In genomic region chr6:150492507-150492906, GRCh38 we compare ENCODE assay signal across 17 cellular contexts.
A peak's percentile ranks its signal among the peaks of the same experiment; 100 is the strongest.
DNase-seq lines count a peak whose midpoint lies in the region; ATAC-seq, FAIRE-seq and TF ChIP-seq lines count a peak whose summit lies in the region.
"Had no signal": no experiment of that assay in that cellular context is flagged by ENCODE, and none has a peak within 500 bp of the region (broad histone marks: within the 10 kb centered on the region; RNA-seq: fewer than 3 reads in every experiment).

No MANE protein-coding gene starts in this region.

- POLR2A ChIA-PET in activated CD4-positive, alpha-beta T cell treated with anti-CD3 and anti-CD28 coated beads for 36 hours (lab: Charles Lee): no interaction called here

- peaks cover 2% of the 10 kb centered on the region for H3K36me3 Mint-ChIP-seq in activated CD4-positive, alpha-beta T cell treated with anti-CD3 and anti-CD28 coated beads for 36 hours (ENCODE audit: low read depth)
- H3K36me3 Mint-ChIP-seq in activated T-cell treated with anti-CD3 and anti-CD28 coated beads, Interleukin-2, amount 50 U/mL, for 72 hours (ENCODE audit: insufficient read depth in 2 of 2): peaks cover 10% of the 10 kb centered on the region in 2 donors
- H3K36me3 Mint-ChIP-seq: natural killer cell treated with Interleukin-12 subunit alpha and Interleukin-12 subunit beta and Interleukin-15 and Interleukin-18, amount 100 ng/mL, for 72 hours had no signal

- peak overlapping the region; percentile 19 for H3K27ac Mint-ChIP-seq in activated CD4-positive, alpha-beta T cell treated with anti-CD3 and anti-CD28 coated beads for 36 hours
- no peak overlapping the region for H3K27ac Mint-ChIP-seq in activated T-cell treated with anti-CD3 and anti-CD28 coated beads, Interleukin-2, amount 50 U/mL, for 72 hours
- H3K27ac Mint-ChIP-seq: natural killer cell treated with Interleukin-12 subunit alpha and Interleukin-12 subunit beta and Interleukin-15 and Interleukin-18, amount 100 ng/mL, for 72 hours had no signal

- CTCF ChIA-PET in activated CD4-positive, alpha-beta T cell treated with anti-CD3 and anti-CD28 coated beads for 36 hours (lab: Charles Lee): interaction anchor here (0.7 kb wide), 1 partner anchor 81 kb away, joined by 3 read pairs; no protein-coding TSS in a partner anchor

- intact Hi-C loops in activated CD4-positive, alpha-beta T cell treated with anti-CD3 and anti-CD28 coated beads for 36 hours (cut with DNase I, micrococcal nuclease): loop anchor here in 1 of 2 experiments (5.0 kb wide), 1 partner anchor 75 kb away; no protein-coding TSS in a partner anchor

- ATAC-seq in activated CD4-positive, alpha-beta T cell treated with anti-CD3 and anti-CD28 coated beads for 36 hours: no peak
- no peak for ATAC-seq in activated T-cell treated with anti-CD3 and anti-CD28 coated beads, Interleukin-2, amount 50 U/mL, for 72 hours (replicated peaks in 1 of 2)
- no peak for ATAC-seq in GM21381 (IDR thresholded peaks at IDR 0.05; ENCODE audit: unreplicated experiment)
- ATAC-seq: effector memory CD8-positive, alpha-beta T cell; left lobe of liver; natural killer cell treated with Interleukin-12 subunit alpha and Interleukin-12 subunit beta and Interleukin-15 and Interleukin-18, amount 100 ng/mL, for 72 hours had no signal

- peaks cover 9% of the 10 kb centered on the region for H3K9me3 Mint-ChIP-seq in activated CD4-positive, alpha-beta T cell treated with anti-CD3 and anti-CD28 coated beads for 36 hours (ENCODE audit: low read depth)
- H3K9me3 Mint-ChIP-seq in activated T-cell treated with anti-CD3 and anti-CD28 coated beads, Interleukin-2, amount 50 U/mL, for 72 hours: peaks cover 11% of the 10 kb centered on the region in 2 donors
- H3K9me3 Mint-ChIP-seq: natural killer cell treated with Interleukin-12 subunit alpha and Interleukin-12 subunit beta and Interleukin-15 and Interleukin-18, amount 100 ng/mL, for 72 hours had no signal

- H3K27me3 Mint-ChIP-seq in activated CD4-positive, alpha-beta T cell treated with anti-CD3 and anti-CD28 coated beads for 36 hours: no peaks in the 10 kb centered on the region
- H3K27me3 Mint-ChIP-seq in activated T-cell treated with anti-CD3 and anti-CD28 coated beads, Interleukin-2, amount 50 U/mL, for 72 hours (ENCODE audit: low read depth): peaks cover 9% of the 10 kb centered on the region

- peak; percentile 10 for DNase-seq in activated CD4-positive, alpha-beta T cell treated with anti-CD3 and anti-CD28 coated beads for 36 hours
- no peak for DNase-seq in activated CD4-positive, alpha-beta T cell treated with anti-CD3 and anti-CD28 coated beads for 1 hour
- DNase-seq in SW480 (ENCODE audit: low spot score): peak; percentile 22
- peak; percentile 30 to 33 for DNase-seq in erythroblast (lab: John Stamatoyannopoulos, UW)
- DNase-seq in urothelium cell line (ENCODE audit: low spot score): peak; percentile 89
- no peak for DNase-seq in activated T-cell treated with anti-CD3 and anti-CD28 coated beads, Interleukin-2, amount 50 U/mL, for 72 hours
- DNase-seq in mucosa of gallbladder (ENCODE audit: low spot score): no peak
- DNase-seq: activated T-cell treated with anti-CD3 and anti-CD28 coated beads, Interleukin-2, amount 50 U/mL, for 1 hour; COR-L47; effector memory CD8-positive, alpha-beta T cell; NCI-H524; SIG-M5; substantia nigra had no signal

- H3K4me1 Mint-ChIP-seq in activated CD4-positive, alpha-beta T cell treated with anti-CD3 and anti-CD28 coated beads for 36 hours: peaks cover 26% of the 10 kb centered on the region
- H3K4me1 Mint-ChIP-seq in activated T-cell treated with anti-CD3 and anti-CD28 coated beads, Interleukin-2, amount 50 U/mL, for 72 hours (ENCODE audit: low read depth): peaks cover 20% of the 10 kb centered on the region

- H3K4me3 Mint-ChIP-seq in activated CD4-positive, alpha-beta T cell treated with anti-CD3 and anti-CD28 coated beads for 36 hours: no peak overlapping the region
- peak overlapping the region in 1 of 2 donors; percentile 31 for H3K4me3 Mint-ChIP-seq in activated T-cell treated with anti-CD3 and anti-CD28 coated beads, Interleukin-2, amount 50 U/mL, for 72 hours
- H3K4me3 Mint-ChIP-seq: natural killer cell treated with Interleukin-12 subunit alpha and Interleukin-12 subunit beta and Interleukin-15 and Interleukin-18, amount 100 ng/mL, for 72 hours had no signal

- TF ChIP-seq POLR2A in erythroblast (IDR thresholded peaks at IDR 0.05; ENCODE audit: low read length): no peak

- peak; percentile 83 for FAIRE-seq in urothelium cell line (lab: Jason Lieb, UNC)
- FAIRE-seq: A204.1 had no signal

Comparison
In these comparisons a context has a peak if more than half of its experiments do, and no peak if none do; other contexts are left out.
1. DNase-seq: peak in activated CD4-positive, alpha-beta T cell treated with anti-CD3 and anti-CD28 coated beads for 36 hours (single experiment), SW480 (single experiment), erythroblast (2 of 2) and urothelium cell line (single experiment); none in activated CD4-positive, alpha-beta T cell treated with anti-CD3 and anti-CD28 coated beads for 1 hour (single experiment), activated T-cell treated with anti-CD3 and anti-CD28 coated beads, Interleukin-2, amount 50 U/mL, for 72 hours (0 of 2) and mucosa of gallbladder (single experiment).